ENCODE assay signal across 9 cellular contexts in genomic region chr1:68010094-68010493, GRCh38. TPM values are rescaled to one million over a fixed set of nuclear protein-coding genes. Genes with fewer than 3 reads are reported as not detected.
DNase-seq lines count a peak whose midpoint lies in the region; ATAC-seq and TF ChIP-seq lines count a peak whose summit lies in the region.
"Had no signal": no experiment of that assay in that cellular context is flagged by ENCODE, and none has a peak within 500 bp of the region (broad histone marks: within the 10 kb centered on the region; RNA-seq: fewer than 3 reads in every experiment).

No MANE protein-coding gene starts in this region.

- no peak overlapping the region for H3K27ac Mint-ChIP-seq in progenitor cell of endocrine pancreas
- H3K27ac Mint-ChIP-seq: stimulated activated naive CD8-positive, alpha-beta T cell treated with anti-CD3 and anti-CD28 coated beads, Interleukin-15, amount 100 ng/mL, for 72 hours had no signal

- no peaks in the 10 kb centered on the region for H3K4me1 Mint-ChIP-seq in progenitor cell of endocrine pancreas (ENCODE audit: low read depth)
- H3K4me1 Mint-ChIP-seq: stimulated activated naive CD8-positive, alpha-beta T cell treated with anti-CD3 and anti-CD28 coated beads, Interleukin-15, amount 100 ng/mL, for 72 hours had no signal

- TF ChIP-seq CTCF in epithelial cell of proximal tubule (conservative IDR thresholded peaks at IDR 0.05; ENCODE audit: low read depth, low read length) (peak; percentile 63), progenitor cell of endocrine pancreas (IDR thresholded peaks at IDR 0.05; ENCODE audit: unreplicated experiment) (peak; percentile 43)

- no peaks in the 10 kb centered on the region for H3K27me3 Mint-ChIP-seq in progenitor cell of endocrine pancreas
- H3K27me3 Mint-ChIP-seq: stimulated activated naive CD8-positive, alpha-beta T cell treated with anti-CD3 and anti-CD28 coated beads, Interleukin-15, amount 100 ng/mL, for 72 hours had no signal

- ATAC-seq in GM21529 (IDR thresholded peaks at IDR 0.05; ENCODE audit: unreplicated experiment) = no peak
- ATAC-seq: stimulated activated naive CD8-positive, alpha-beta T cell treated with anti-CD3 and anti-CD28 coated beads, Interleukin-15, amount 100 ng/mL, for 72 hours had no signal

- H3K4me3 Mint-ChIP-seq in progenitor cell of endocrine pancreas (ENCODE audit: low read depth) = no peak overlapping the region
- H3K4me3 Mint-ChIP-seq: stimulated activated naive CD8-positive, alpha-beta T cell treated with anti-CD3 and anti-CD28 coated beads, Interleukin-15, amount 100 ng/mL, for 72 hours had no signal

- no peak overlapping the region for H3K4me3 ChIP-seq in epithelial cell of proximal tubule (ENCODE audit: low read depth, low read length)

- H3K36me3 Mint-ChIP-seq in progenitor cell of endocrine pancreas (ENCODE audit: insufficient read depth) = no peaks in the 10 kb centered on the region

- peak; percentile 32 for DNase-seq in HT-29 (ENCODE audit: low spot score)
- peak; percentile 14 for DNase-seq in NCI-H748 treated with DMSO at 0.1 percent for 48 hours (lab: John Stamatoyannopoulos, UW)
- no peak for DNase-seq in epithelial cell of proximal tubule (ENCODE audit: low read depth)
- DNase-seq in progenitor cell of endocrine pancreas (ENCODE audit: low spot score, unreplicated experiment) = no peak
- DNase-seq in SK-N-DZ (ENCODE audit: low spot score) = no peak
- no peak for DNase-seq in putamen (ENCODE audit: low spot score)
- DNase-seq: stimulated activated naive CD8-positive, alpha-beta T cell treated with anti-CD3 and anti-CD28 coated beads, Interleukin-15, amount 100 ng/mL, for 72 hours; T-helper 2 cell had no signal

- peaks cover 7% of the 10 kb centered on the region for H3K9me3 Mint-ChIP-seq in progenitor cell of endocrine pancreas (ENCODE audit: low read depth)

RNA-seq across cellular contexts. Expression of gene DIRAS3, which starts 40.3 kb away (rescaled TPM):
- total RNA-seq in HT-29 (2014; rRNA removed; shearing (Covaris generic)) = not detected in 2 replicates
- total RNA-seq in epithelial cell of proximal tubule = 2.1 TPM in 1 of 2 replicates, not detected in the other
- 5.9 and 7.4 TPM in 2 replicates for total RNA-seq in progenitor cell of endocrine pancreas
- 0.61 and 0.99 TPM in 2 replicates for polyA plus RNA-seq in SK-N-DZ (2014; cell fraction: cytosol; rRNA removed)
- polyA plus RNA-seq in SK-N-DZ (2014; cell fraction: nucleus; rRNA removed) = 0.58 and 1.3 TPM in 2 replicates

Comparison
In these comparisons a context has a peak if more than half of its experiments do, and no peak if none do; other contexts are left out.
1. DNase-seq: peak in HT-29 (single experiment) and NCI-H748 treated with DMSO at 0.1 percent for 48 hours (single experiment); none in epithelial cell of proximal tubule (single experiment), progenitor cell of endocrine pancreas (single experiment), SK-N-DZ (single experiment) and putamen (single experiment).